Comparison of ENCODE assay signal across 11 cellular contexts in genomic region chr3:72679540-72680198, GRCh38.
DNase-seq lines count a peak whose midpoint lies in the region; ATAC-seq, FAIRE-seq and TF ChIP-seq lines count a peak whose summit lies in the region.
"Had no signal": no experiment of that assay in that cellular context is flagged by ENCODE, and none has a peak within 500 bp of the region (broad histone marks: within the 10 kb centered on the region; RNA-seq: fewer than 3 reads in every experiment).

No MANE protein-coding gene starts in this region.

- H3K27me3 ChIP-seq in heart right ventricle: no peaks in the 10 kb centered on the region
- H3K27me3 ChIP-seq: suprapubic skin had no signal

- H3K4me3 ChIP-seq in heart right ventricle: no peak overlapping the region
- H3K4me3 ChIP-seq: suprapubic skin had no signal

- H3K4me1 ChIP-seq in heart right ventricle: no peaks in the 10 kb centered on the region

- peak; percentile 40 for FAIRE-seq in GM12892 (lab: Jason Lieb, UNC)
- FAIRE-seq: endometrium had no signal

- TF ChIP-seq POLR2A in GM12892 (IDR thresholded peaks at IDR 0.05; ENCODE audit: low read depth, low read length): no peak

- intact Hi-C loops in heart right ventricle (cut with DNase I): no loop called here

- no peak overlapping the region for H3K27ac ChIP-seq in heart right ventricle
- H3K27ac ChIP-seq: suprapubic skin had no signal

- peaks cover 0 to 19% (median 7%) of the 10 kb centered on the region in 11 donors for H3K9me3 ChIP-seq in heart right ventricle
- H3K9me3 ChIP-seq: suprapubic skin had no signal

- H3K36me3 ChIP-seq in heart right ventricle: no peaks in the 10 kb centered on the region
- H3K36me3 ChIP-seq: suprapubic skin had no signal

- WGBS in heart right ventricle, 2 donors: 64 to 66% methylated on average over 6 of the region's 6 CpGs

- peak; percentile 31 for DNase-seq in A172 (ENCODE audit: low spot score)
- DNase-seq in GM12892 (ENCODE audit: insufficient read length): no peak
- DNase-seq in NCI-H748 treated with DMSO at 0.1 percent for 48 hours (lab: John Stamatoyannopoulos, UW): peak; percentile 86
- DNase-seq in fibroblast of peridontal ligament (ENCODE audit: extremely low read depth): peak; percentile 9
- DNase-seq in heart right ventricle: no peak
- no peak for DNase-seq in NCI-H2171 treated with DMSO at 0.1 percent for 48 hours (lab: John Stamatoyannopoulos, UW)
- DNase-seq: immature natural killer cell had no signal

- TF ChIP-seq CTCF in heart right ventricle (IDR thresholded peaks at IDR 0.05): no peak

- ATAC-seq in heart right ventricle (no peak), GM19397 (IDR thresholded peaks at IDR 0.05; ENCODE audit: unreplicated experiment) (no peak), HG02759 (IDR thresholded peaks at IDR 0.05; ENCODE audit: unreplicated experiment) (no peak)

Comparison
In these comparisons a context has a peak if more than half of its experiments do, and no peak if none do; other contexts are left out.
1. DNase-seq: peak in A172 (single experiment), NCI-H748 treated with DMSO at 0.1 percent for 48 hours (single experiment) and fibroblast of peridontal ligament (single experiment); none in GM12892 (single experiment), heart right ventricle (0 of 2) and NCI-H2171 treated with DMSO at 0.1 percent for 48 hours (single experiment).